8 cellular contexts compared by ENCODE assay signal in the genomic region with DNA sequence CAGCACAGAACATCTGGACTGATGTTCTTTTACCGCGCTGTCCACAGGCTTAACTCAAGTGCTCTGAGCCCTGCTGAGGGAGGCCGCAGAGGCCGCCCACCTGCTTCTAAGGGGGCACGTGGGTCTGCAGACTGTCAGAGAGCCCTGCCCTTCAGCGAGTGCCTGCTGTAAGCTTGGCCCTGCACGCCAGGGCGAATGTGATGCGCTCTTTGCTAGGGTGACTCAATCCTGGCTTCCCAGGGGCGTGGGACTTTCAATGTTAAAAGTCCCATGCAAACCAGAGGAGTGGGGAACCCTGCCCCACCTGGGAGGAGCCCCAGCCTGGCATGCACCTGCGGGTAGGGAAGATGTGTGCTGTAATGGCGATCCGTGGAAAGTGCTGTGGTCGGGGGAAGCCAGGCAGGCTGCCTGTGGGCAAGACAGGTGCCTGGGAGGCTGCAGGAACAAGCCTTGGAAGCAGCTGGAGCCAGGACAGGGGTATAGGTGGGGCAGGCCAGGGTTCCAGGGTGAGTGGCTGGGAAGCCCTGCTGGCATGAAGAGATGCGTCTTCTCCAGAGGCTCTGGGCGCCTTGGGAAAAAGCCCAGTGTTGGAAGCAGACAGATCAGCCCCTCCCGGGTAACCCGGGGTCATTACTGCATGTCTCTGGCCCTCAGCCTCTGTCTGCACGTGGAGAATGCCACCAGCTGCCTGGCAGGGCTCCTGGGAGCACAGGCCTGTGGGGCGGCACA. TPM values are rescaled to one million over a fixed set of nuclear protein-coding genes. Genes with fewer than 3 reads are reported as not detected.
A peak's percentile ranks its signal among the peaks of the same experiment; 100 is the strongest.
DNase-seq lines count a peak whose midpoint lies in the region; ATAC-seq and TF ChIP-seq lines count a peak whose summit lies in the region.

No MANE protein-coding gene starts in this region.

- ATAC-seq in GM21515 (IDR thresholded peaks at IDR 0.05; ENCODE audit: unreplicated experiment), result peak; percentile 28

- H3K27ac ChIP-seq in HUES64 (ENCODE audit: low read depth, low read length) (no peak overlapping the region), epithelial cell of prostate (peak overlapping the region; percentile 84), tibial nerve (peak overlapping the region in 3 of 4 donors; percentile 67 to 87 (median 78))

- peak overlapping the region; percentile 97 for H3K4me3 ChIP-seq in HUES64 (ENCODE audit: low read length)
- peak overlapping the region; percentile 25 to 92 (median 68) for H3K4me3 ChIP-seq in tibial nerve

- no peak for TF ChIP-seq EP300 in tibial nerve (IDR thresholded peaks at IDR 0.05)

- H3K9me3 ChIP-seq in HUES64 (ENCODE audit: insufficient read depth, low read depth, low read length) (no peaks in the 10 kb centered on the region), tibial nerve (no peaks in the 10 kb centered on the region)

- H3K36me3 Mint-ChIP-seq in nephron progenitor cell (ENCODE audit: low read depth), result no peaks in the 10 kb centered on the region

- peaks cover 34% of the 10 kb centered on the region for H3K4me1 Mint-ChIP-seq in nephron progenitor cell

- H3K27me3 ChIP-seq in HUES64 (ENCODE audit: insufficient read depth, low read length) (peaks cover 54% of the 10 kb centered on the region), tibial nerve (peaks cover 2 to 37% of the 10 kb centered on the region in 2 donors)

- H3K27ac Mint-ChIP-seq in nephron progenitor cell, result no peak overlapping the region

- H3K27me3 Mint-ChIP-seq in nephron progenitor cell (ENCODE audit: low read depth, poor library complexity), result peaks cover 52% of the 10 kb centered on the region

- TF ChIP-seq POLR2A in tibial nerve (IDR thresholded peaks at IDR 0.05), result no peak

- 0 out of 2 replicates have a peak, but pooled peaks cover 10% of the 10 kb centered on the region for H3K4me1 ChIP-seq in HUES64 (ENCODE audit: insufficient read depth, low read length)
- H3K4me1 ChIP-seq in tibial nerve, result peaks cover 0 to 75% (median 38%) of the 10 kb centered on the region in 4 donors

- peak; percentile 84 for DNase-seq in DMS79 treated with DMSO at 0.1 percent for 48 hours (lab: John Stamatoyannopoulos, UW)
- peak; percentile 82 for DNase-seq in activated CD4-positive, alpha-beta T cell treated with anti-CD3 and anti-CD28 coated beads for 48 hours
- peak; percentile 63 for DNase-seq in epithelial cell of prostate (ENCODE audit: low read depth, low spot score)
- no peak for DNase-seq in nephron progenitor cell
- DNase-seq in tibial nerve (ENCODE audit: low spot score in 2 of 2), result no peak
- DNase-seq in SIG-M5 (lab: John Stamatoyannopoulos, UW), result no peak

- no peak overlapping the region for H3K9ac ChIP-seq in HUES64 (ENCODE audit: low read depth, low read length)

- TF ChIP-seq CTCF in nephron progenitor cell (IDR thresholded peaks at IDR 0.05) (no peak), tibial nerve (IDR thresholded peaks at IDR 0.05) (no peak)

- WGBS in HUES64, result 31% methylated on average over 20 of the region's 20 CpGs
- WGBS in tibial nerve, 2 donors, result 38 to 45% methylated on average over 10 to 18 of the region's 20 CpGs

- peak overlapping the region; percentile 94 for H3K4me3 Mint-ChIP-seq in nephron progenitor cell

- H3K9me3 Mint-ChIP-seq in nephron progenitor cell, result no peaks in the 10 kb centered on the region

- no peaks in the 10 kb centered on the region for H3K36me3 ChIP-seq in HUES64 (ENCODE audit: insufficient read depth, low read length)
- H3K36me3 ChIP-seq in tibial nerve, result peaks cover 0 to 2% (median 0%) of the 10 kb centered on the region in 3 donors

RNA-seq across cellular contexts. Expression of a gene that starts 0.6 kb away (rescaled TPM):
- polyA plus RNA-seq in HUES64 (2013, experiment 1 of 2), result 16.4 TPM
- polyA plus RNA-seq in HUES64 (2013, experiment 2 of 2), result 16.7 TPM
- 10 to 100 TPM; 14.2 to 50.0 (median 38.1) TPM for total RNA-seq in tibial nerve

RNA-seq across cellular contexts. Expression of a gene that starts 3.1 kb away (rescaled TPM):
- polyA plus RNA-seq in HUES64 (2013, experiment 1 of 2), result 1.9 TPM
- 3.3 TPM for polyA plus RNA-seq in HUES64 (2013, experiment 2 of 2)
- under 1 TPM in 1 of 4 donors, not detected in 3; 0.87 TPM for total RNA-seq in tibial nerve

RNA-seq across cellular contexts. Expression of a gene that starts 29.2 kb away (rescaled TPM):
- 0.40 TPM for polyA plus RNA-seq in HUES64 (2013, experiment 1 of 2)
- polyA plus RNA-seq in HUES64 (2013, experiment 2 of 2), result 0.44 TPM
- total RNA-seq in tibial nerve, result 100 to 1,000 TPM in 1 of 4 donors, 10 to 100 TPM in 3; 64.9 to 105 (median 91.1) TPM

RNA-seq across cellular contexts. Expression of a gene that starts 50.9 kb away (rescaled TPM):
- polyA plus RNA-seq in HUES64 (2013, experiment 1 of 2), result 0.10 TPM
- 0.19 TPM for polyA plus RNA-seq in HUES64 (2013, experiment 2 of 2)
- under 1 TPM; 0.21 to 0.59 (median 0.26) TPM for total RNA-seq in tibial nerve

RNA-seq across cellular contexts. Expression of a gene that starts 59.6 kb away (rescaled TPM):
- 28.6 TPM for polyA plus RNA-seq in HUES64 (2013, experiment 1 of 2)
- 26.6 TPM for polyA plus RNA-seq in HUES64 (2013, experiment 2 of 2)
- total RNA-seq in tibial nerve, result 10 to 100 TPM; 14.4 to 18.0 (median 16.9) TPM

Comparison
In these comparisons a context has a peak if more than half of its experiments do, and no peak if none do; other contexts are left out.
1. DNase-seq: peak in DMS79 treated with DMSO at 0.1 percent for 48 hours (single experiment), activated CD4-positive, alpha-beta T cell treated with anti-CD3 and anti-CD28 coated beads for 48 hours (single experiment) and epithelial cell of prostate (single experiment); none in nephron progenitor cell (single experiment), tibial nerve (0 of 2) and SIG-M5 (single experiment).